In genomic region chr19:52297601-52298358, GRCh38 we compare ENCODE assay signal across 1 cellular context.
TF ChIP-seq lines count a peak whose summit lies in the region.

No MANE protein-coding gene starts in this region.

TF ChIP-seq in GM23338, 12 proteins besides CTCF, POLR2A, EP300 and RAD21 (continued from another document):
- no peak for TF ChIP-seq ZNF462 (CRISPR knock-in tag; IDR thresholded peaks at IDR 0.05)
- no peak for TF ChIP-seq ZNF114 (CRISPR knock-in tag; IDR thresholded peaks at IDR 0.05)
- TF ChIP-seq STAT1 (IDR thresholded peaks at IDR 0.05; ENCODE audit: unreplicated experiment) = no peak
- TF ChIP-seq REST (IDR thresholded peaks at IDR 0.05; ENCODE audit: unreplicated experiment) = no peak
- TF ChIP-seq NANOG (IDR thresholded peaks at IDR 0.05; ENCODE audit: borderline replicate concordance) = no peak
- no peak for TF ChIP-seq EZH2phosphoT487 (IDR thresholded peaks at IDR 0.05; ENCODE audit: unreplicated experiment)
- no peak for TF ChIP-seq ZNF331 (CRISPR knock-in tag; IDR thresholded peaks at IDR 0.05; ENCODE audit: low read depth)
- no peak for TF ChIP-seq EZH2 (IDR thresholded peaks at IDR 0.05; ENCODE audit: low read depth, unreplicated experiment)
